In genomic region chr11:130122141-130122575, GRCh38 we compare ENCODE assay signal across 12 cellular contexts. TPM values are rescaled to one million over a fixed set of nuclear protein-coding genes. Genes with fewer than 3 reads are reported as not detected.
DNase-seq lines count a peak whose midpoint lies in the region; TF ChIP-seq lines count a peak whose summit lies in the region.
"Had no signal": no experiment of that assay in that cellular context is flagged by ENCODE, and none has a peak within 500 bp of the region (broad histone marks: within the 10 kb centered on the region; RNA-seq: fewer than 3 reads in every experiment).

No MANE protein-coding gene starts in this region.

- H3K27me3 Mint-ChIP-seq in HFFc6 (ENCODE audit: insufficient read depth) (peaks cover 5% of the 10 kb centered on the region), neural crest cell (ENCODE audit: low read depth) (no peaks in the 10 kb centered on the region)

- TF ChIP-seq EP300 in stomach (IDR thresholded peaks at IDR 0.05) (no peak), tibial nerve (IDR thresholded peaks at IDR 0.05) (peak in 1 of 2 donors; percentile 6)

- peaks cover 0 to 18% (median 0%) of the 10 kb centered on the region in 11 experiments; a peak in 6 of 22 replicates for H3K9me3 ChIP-seq in BLaER1 treated with 17β-estradiol and CSF1 and Interleukin-3, amounts not matched to agents 10 nM and 100 nM (replicated peaks in 1 of 11)
- no peaks in the 10 kb centered on the region for H3K9me3 ChIP-seq in ascending aorta
- H3K9me3 ChIP-seq in stomach = no peaks in the 10 kb centered on the region
- H3K9me3 ChIP-seq in tibial nerve = no peaks in the 10 kb centered on the region
- H3K9me3 ChIP-seq: colonic mucosa, sigmoid colon had no signal

- H3K4me1 Mint-ChIP-seq in HFFc6 (ENCODE audit: low read depth) = peaks cover 49% of the 10 kb centered on the region
- peaks cover 16% of the 10 kb centered on the region for H3K4me1 Mint-ChIP-seq in neural crest cell

- 75 to 82% (median 78%) methylated on average over 7 of the region's 7 CpGs for WGBS in stomach, 5 donors
- 56 to 57% methylated on average over 7 of the region's 7 CpGs for WGBS in tibial nerve, 2 donors

- H3K4me3 Mint-ChIP-seq in HFFc6 (no peak overlapping the region), neural crest cell (no peak overlapping the region)

- peak overlapping the region in 3 of 11 experiments; percentile 3 to 39 (median 39); a peak in 3 of 22 replicates for H3K9ac ChIP-seq in BLaER1 treated with 17β-estradiol and CSF1 and Interleukin-3, amounts not matched to agents 10 nM and 100 nM

- peak overlapping the region in 1 of 10 experiments; percentile 38; a peak in 1 of 20 replicates for H3K4me3 ChIP-seq in BLaER1 treated with 17β-estradiol and CSF1 and Interleukin-3, amounts not matched to agents 10 nM and 100 nM
- H3K4me3 ChIP-seq in ascending aorta (no peak overlapping the region), stomach (no peak overlapping the region), tibial nerve (no peak overlapping the region)
- H3K4me3 ChIP-seq: colonic mucosa, sigmoid colon had no signal

- H3K27ac ChIP-seq in BLaER1 treated with 17β-estradiol and CSF1 and Interleukin-3, amounts not matched to agents 10 nM and 100 nM = peak overlapping the region in 9 of 11 experiments; percentile 8 to 86 (median 57); a peak in 18 of 22 replicates
- peak overlapping the region; percentile 46 to 50 for H3K27ac ChIP-seq in ascending aorta
- peak overlapping the region in 2 of 5 donors; percentile 6 to 12 for H3K27ac ChIP-seq in stomach
- H3K27ac ChIP-seq in tibial nerve = peak overlapping the region in 2 of 4 donors; percentile 15 to 39
- H3K27ac ChIP-seq: C4-2B, colonic mucosa, sigmoid colon had no signal

- peaks cover 0 to 92% (median 28%) of the 10 kb centered on the region in 11 experiments; a peak in 11 of 22 replicates for H4K20me1 ChIP-seq in BLaER1 treated with 17β-estradiol and CSF1 and Interleukin-3, amounts not matched to agents 10 nM and 100 nM

- peak overlapping the region; percentile 7; the same call in 1 of the 2 replicates for H3K27ac Mint-ChIP-seq in HFFc6
- peak overlapping the region; percentile 21 for H3K27ac Mint-ChIP-seq in neural crest cell (ENCODE audit: unreplicated experiment)

- H3K36me3 ChIP-seq in BLaER1 treated with 17β-estradiol and CSF1 and Interleukin-3, amounts not matched to agents 10 nM and 100 nM = peaks cover 51 to 84% (median 64%) of the 10 kb centered on the region in 11 experiments
- H3K36me3 ChIP-seq in ascending aorta (peaks cover 23% of the 10 kb centered on the region in 2 donors), stomach (peaks cover 22 to 53% (median 50%) of the 10 kb centered on the region in 4 donors), tibial nerve (peaks cover 0 to 22% (median 8%) of the 10 kb centered on the region in 3 donors)

- H3K4me1 ChIP-seq in BLaER1 treated with 17β-estradiol and CSF1 and Interleukin-3, amounts not matched to agents 10 nM and 100 nM = peaks cover 57 to 100% (median 89%) of the 10 kb centered on the region in 10 experiments
- H3K4me1 ChIP-seq in ascending aorta = peaks cover 0 to 21% of the 10 kb centered on the region in 2 donors
- peaks cover 5 to 84% (median 25%) of the 10 kb centered on the region in 4 donors for H3K4me1 ChIP-seq in stomach
- H3K4me1 ChIP-seq in tibial nerve = peaks cover 0 to 49% (median 25%) of the 10 kb centered on the region in 4 donors
- H3K4me1 ChIP-seq: colonic mucosa had no signal

- no peaks in the 10 kb centered on the region for H3K27me3 ChIP-seq in BLaER1 treated with 17β-estradiol and CSF1 and Interleukin-3, amounts not matched to agents 10 nM and 100 nM
- H3K27me3 ChIP-seq in ascending aorta (no peaks in the 10 kb centered on the region), stomach (no peaks in the 10 kb centered on the region), tibial nerve (no peaks in the 10 kb centered on the region)
- H3K27me3 ChIP-seq: colonic mucosa, sigmoid colon had no signal

- H3K36me3 Mint-ChIP-seq in HFFc6 (ENCODE audit: low read depth) (peaks cover 53% of the 10 kb centered on the region), neural crest cell (ENCODE audit: low read depth) (peaks cover 17% of the 10 kb centered on the region)

- intact Hi-C loops in ascending aorta (cut with DNase I) = loop anchor here (5.0 to 10.0 kb wide), 2 partner anchors 295 to 793 kb away; partner anchors contain the start of gene SNX19
- intact Hi-C loops in stomach (cut with DNase I; ENCODE audit: low total_unique reads) = no loop called here

- peak overlapping the region; percentile 58 to 93 (median 85) for H3K4me2 ChIP-seq in BLaER1 treated with 17β-estradiol and CSF1 and Interleukin-3, amounts not matched to agents 10 nM and 100 nM

- no peak for TF ChIP-seq POLR2A in stomach (IDR thresholded peaks at IDR 0.05)
- no peak for TF ChIP-seq POLR2A in tibial nerve (IDR thresholded peaks at IDR 0.05)

- no peak for DNase-seq in HFFc6
- no peak for DNase-seq in ascending aorta (ENCODE audit: low spot score in 2 of 2)
- DNase-seq in neural crest cell (ENCODE audit: low read depth, low spot score) = no peak
- DNase-seq in LoVo (ENCODE audit: low spot score) = no peak
- DNase-seq in stomach = no peak
- no peak for DNase-seq in tibial nerve (ENCODE audit: low spot score in 2 of 2)
- no peak for DNase-seq in hippocampal formation (lab: John Stamatoyannopoulos, UW)
- DNase-seq: colonic mucosa, sigmoid colon had no signal

- TF ChIP-seq CTCF in HFFc6 (IDR thresholded peaks at IDR 0.05) = no peak
- TF ChIP-seq CTCF in ascending aorta (IDR thresholded peaks at IDR 0.05) = no peak
- no peak for TF ChIP-seq CTCF in neural crest cell (conservative IDR thresholded peaks at IDR 0.05)
- TF ChIP-seq CTCF in stomach (IDR thresholded peaks at IDR 0.05) = no peak
- no peak for TF ChIP-seq CTCF in tibial nerve (IDR thresholded peaks at IDR 0.05)

- H3K9me3 Mint-ChIP-seq in HFFc6 (no peaks in the 10 kb centered on the region), neural crest cell (no peaks in the 10 kb centered on the region)

RNA-seq across cellular contexts. Expression of gene ST14, which starts 37.4 kb away (rescaled TPM):
- not detected for total RNA-seq in HFFc6 (2021; fragmentation: NEBNext Ultra II Directional; extraction: Animal tissue kit (Norgen Biotek cat#: 25700))
- total RNA-seq in ascending aorta (5.4 TPM), neural crest cell (0.12 and 0.30 TPM in 2 replicates), stomach (100 to 1,000 TPM in 2 of 5 donors, 10 to 100 TPM in 3; 43.9 to 380 (median 62.5) TPM), tibial nerve (10 to 100 TPM in 1 of 4 donors, 1 to 10 TPM in 3; 1.5 to 10.8 (median 2.6) TPM)
- 10 to 100 TPM; 12.4 to 48.6 (median 48.3) TPM for polyA plus RNA-seq in stomach
- total RNA-seq: NCI-H460 had no signal

RNA-seq across cellular contexts. Expression of gene APLP2, which starts 52.5 kb away (rescaled TPM):
- 100 to 1,000 TPM; 333 to 490 (median 458) TPM for total RNA-seq in HFFc6 (2021; fragmentation: NEBNext Ultra II Directional; extraction: Animal tissue kit (Norgen Biotek cat#: 25700))
- total RNA-seq in ascending aorta (216 TPM), neural crest cell (224 and 234 TPM in 2 replicates), stomach (100 to 1,000 TPM in 4 of 5 donors, 10 to 100 TPM in 1; 89.9 to 563 (median 217) TPM), tibial nerve (100 to 1,000 TPM; 200 to 229 (median 212) TPM)
- 10 to 100 TPM; 41.1 to 76.7 (median 64.0) TPM for polyA plus RNA-seq in stomach
